1 cellular context compared by ENCODE assay signal in the genomic region with DNA sequence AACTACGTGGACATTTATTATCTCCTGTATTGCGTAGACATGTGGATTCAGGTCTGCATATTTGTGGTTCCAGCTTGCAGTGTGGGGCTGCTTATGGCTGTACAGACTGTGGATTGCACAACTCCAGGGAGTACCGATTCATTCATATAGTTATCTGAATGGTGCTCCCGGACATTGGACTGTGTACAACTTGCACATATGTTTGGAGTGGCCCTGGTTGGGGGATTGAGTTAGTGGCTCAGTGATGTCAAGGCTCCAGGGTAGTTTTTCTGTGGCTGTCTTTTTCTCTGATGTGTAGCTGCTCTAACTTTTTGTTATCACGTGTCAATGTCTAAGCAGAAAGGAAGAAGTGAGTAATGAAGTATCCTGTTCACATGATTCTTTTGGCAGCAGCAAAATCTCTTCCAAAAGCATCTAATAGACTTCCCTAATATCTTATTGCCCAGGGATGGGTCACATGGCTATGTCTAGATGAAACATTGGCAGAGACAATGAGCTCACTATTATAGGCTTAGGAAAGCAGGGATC.
TF ChIP-seq lines count a peak whose summit lies in the region.

No MANE protein-coding gene starts in this region.

TF ChIP-seq in HepG2, 621 proteins besides CTCF, POLR2A, EP300 and RAD21 (continued from another document and continues in another):
- TF ChIP-seq, protein P1, sequence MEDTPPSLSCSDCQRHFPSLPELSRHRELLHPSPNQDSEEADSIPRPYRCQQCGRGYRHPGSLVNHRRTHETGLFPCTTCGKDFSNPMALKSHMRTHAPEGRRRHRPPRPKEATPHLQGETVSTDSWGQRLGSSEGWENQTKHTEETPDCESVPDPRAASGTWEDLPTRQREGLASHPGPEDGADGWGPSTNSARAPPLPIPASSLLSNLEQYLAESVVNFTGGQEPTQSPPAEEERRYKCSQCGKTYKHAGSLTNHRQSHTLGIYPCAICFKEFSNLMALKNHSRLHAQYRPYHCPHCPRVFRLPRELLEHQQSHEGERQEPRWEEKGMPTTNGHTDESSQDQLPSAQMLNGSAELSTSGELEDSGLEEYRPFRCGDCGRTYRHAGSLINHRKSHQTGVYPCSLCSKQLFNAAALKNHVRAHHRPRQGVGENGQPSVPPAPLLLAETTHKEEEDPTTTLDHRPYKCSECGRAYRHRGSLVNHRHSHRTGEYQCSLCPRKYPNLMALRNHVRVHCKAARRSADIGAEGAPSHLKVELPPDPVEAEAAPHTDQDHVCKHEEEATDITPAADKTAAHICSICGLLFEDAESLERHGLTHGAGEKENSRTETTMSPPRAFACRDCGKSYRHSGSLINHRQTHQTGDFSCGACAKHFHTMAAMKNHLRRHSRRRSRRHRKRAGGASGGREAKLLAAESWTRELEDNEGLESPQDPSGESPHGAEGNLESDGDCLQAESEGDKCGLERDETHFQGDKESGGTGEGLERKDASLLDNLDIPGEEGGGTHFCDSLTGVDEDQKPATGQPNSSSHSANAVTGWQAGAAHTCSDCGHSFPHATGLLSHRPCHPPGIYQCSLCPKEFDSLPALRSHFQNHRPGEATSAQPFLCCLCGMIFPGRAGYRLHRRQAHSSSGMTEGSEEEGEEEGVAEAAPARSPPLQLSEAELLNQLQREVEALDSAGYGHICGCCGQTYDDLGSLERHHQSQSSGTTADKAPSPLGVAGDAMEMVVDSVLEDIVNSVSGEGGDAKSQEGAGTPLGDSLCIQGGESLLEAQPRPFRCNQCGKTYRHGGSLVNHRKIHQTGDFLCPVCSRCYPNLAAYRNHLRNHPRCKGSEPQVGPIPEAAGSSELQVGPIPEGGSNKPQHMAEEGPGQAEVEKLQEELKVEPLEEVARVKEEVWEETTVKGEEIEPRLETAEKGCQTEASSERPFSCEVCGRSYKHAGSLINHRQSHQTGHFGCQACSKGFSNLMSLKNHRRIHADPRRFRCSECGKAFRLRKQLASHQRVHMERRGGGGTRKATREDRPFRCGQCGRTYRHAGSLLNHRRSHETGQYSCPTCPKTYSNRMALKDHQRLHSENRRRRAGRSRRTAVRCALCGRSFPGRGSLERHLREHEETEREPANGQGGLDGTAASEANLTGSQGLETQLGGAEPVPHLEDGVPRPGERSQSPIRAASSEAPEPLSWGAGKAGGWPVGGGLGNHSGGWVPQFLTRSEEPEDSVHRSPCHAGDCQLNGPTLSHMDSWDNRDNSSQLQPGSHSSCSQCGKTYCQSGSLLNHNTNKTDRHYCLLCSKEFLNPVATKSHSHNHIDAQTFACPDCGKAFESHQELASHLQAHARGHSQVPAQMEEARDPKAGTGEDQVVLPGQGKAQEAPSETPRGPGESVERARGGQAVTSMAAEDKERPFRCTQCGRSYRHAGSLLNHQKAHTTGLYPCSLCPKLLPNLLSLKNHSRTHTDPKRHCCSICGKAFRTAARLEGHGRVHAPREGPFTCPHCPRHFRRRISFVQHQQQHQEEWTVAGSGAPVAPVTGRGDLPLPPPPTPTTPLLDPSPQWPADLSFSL (CRISPR knock-in tag; IDR thresholded peaks at IDR 0.05), result peak; percentile 89
- TF ChIP-seq DPF2 (CRISPR knock-in tag; IDR thresholded peaks at IDR 0.05; ENCODE audit: borderline replicate concordance, low read depth), result peak; percentile 64; the same call in 1 of the 2 replicates
- no peak; the same call in 1 of the 2 replicates for TF ChIP-seq TP53 (CRISPR knock-in tag; conservative IDR thresholded peaks at IDR 0.05)
- TF ChIP-seq ZNF33A (CRISPR knock-in tag; IDR thresholded peaks at IDR 0.05; ENCODE audit: borderline replicate concordance), result no peak
- TF ChIP-seq GABPB1 (CRISPR knock-in tag; IDR thresholded peaks at IDR 0.05), result no peak; the same call in 1 of the 2 replicates
- peak; percentile 73; the same call in 1 of the 2 replicates for TF ChIP-seq SOX5 (CRISPR knock-in tag; IDR thresholded peaks at IDR 0.05; ENCODE audit: borderline replicate concordance)
- peak; percentile 64 for TF ChIP-seq NR2F6 (IDR thresholded peaks at IDR 0.05)
- TF ChIP-seq NR2F6 (CRISPR knock-in tag; IDR thresholded peaks at IDR 0.05), result peak; percentile 63; the same call in 1 of the 2 replicates
- TF ChIP-seq RAD51 (IDR thresholded peaks at IDR 0.05; ENCODE audit: borderline replicate concordance), result no peak
- TF ChIP-seq ZNF256 (CRISPR knock-in tag; conservative IDR thresholded peaks at IDR 0.05), result no peak
- 0 out of 2 replicates have a peak, but pooled peaks have one; percentile 34 for TF ChIP-seq ZFP1 (CRISPR knock-in tag; IDR thresholded peaks at IDR 0.05)
- TF ChIP-seq TEAD3 (CRISPR knock-in tag; optimal IDR thresholded peaks at IDR 0.05; ENCODE audit: borderline replicate concordance), result peak; percentile 90
- TF ChIP-seq ZNF232 (CRISPR knock-in tag; IDR thresholded peaks at IDR 0.05; ENCODE audit: borderline replicate concordance), result no peak; the same call in 1 of the 2 replicates
- TF ChIP-seq SOX6 (IDR thresholded peaks at IDR 0.05), result no peak
- peak; percentile 89 for TF ChIP-seq SOX6 (CRISPR knock-in tag; IDR thresholded peaks at IDR 0.05)
- TF ChIP-seq IRF2 (CRISPR knock-in tag; IDR thresholded peaks at IDR 0.05), result peak; percentile 84
- no peak for TF ChIP-seq LCORL (IDR thresholded peaks at IDR 0.05)
- peak; percentile 47; the same call in 1 of the 2 replicates for TF ChIP-seq LCORL (CRISPR knock-in tag; IDR thresholded peaks at IDR 0.05)
- no peak for TF ChIP-seq MTF1 (CRISPR knock-in tag; IDR thresholded peaks at IDR 0.05)
- peak; percentile 84; the same call in 1 of the 2 replicates for TF ChIP-seq FOXJ3 (CRISPR knock-in tag; IDR thresholded peaks at IDR 0.05; ENCODE audit: borderline replicate concordance)
- TF ChIP-seq, protein P2, sequence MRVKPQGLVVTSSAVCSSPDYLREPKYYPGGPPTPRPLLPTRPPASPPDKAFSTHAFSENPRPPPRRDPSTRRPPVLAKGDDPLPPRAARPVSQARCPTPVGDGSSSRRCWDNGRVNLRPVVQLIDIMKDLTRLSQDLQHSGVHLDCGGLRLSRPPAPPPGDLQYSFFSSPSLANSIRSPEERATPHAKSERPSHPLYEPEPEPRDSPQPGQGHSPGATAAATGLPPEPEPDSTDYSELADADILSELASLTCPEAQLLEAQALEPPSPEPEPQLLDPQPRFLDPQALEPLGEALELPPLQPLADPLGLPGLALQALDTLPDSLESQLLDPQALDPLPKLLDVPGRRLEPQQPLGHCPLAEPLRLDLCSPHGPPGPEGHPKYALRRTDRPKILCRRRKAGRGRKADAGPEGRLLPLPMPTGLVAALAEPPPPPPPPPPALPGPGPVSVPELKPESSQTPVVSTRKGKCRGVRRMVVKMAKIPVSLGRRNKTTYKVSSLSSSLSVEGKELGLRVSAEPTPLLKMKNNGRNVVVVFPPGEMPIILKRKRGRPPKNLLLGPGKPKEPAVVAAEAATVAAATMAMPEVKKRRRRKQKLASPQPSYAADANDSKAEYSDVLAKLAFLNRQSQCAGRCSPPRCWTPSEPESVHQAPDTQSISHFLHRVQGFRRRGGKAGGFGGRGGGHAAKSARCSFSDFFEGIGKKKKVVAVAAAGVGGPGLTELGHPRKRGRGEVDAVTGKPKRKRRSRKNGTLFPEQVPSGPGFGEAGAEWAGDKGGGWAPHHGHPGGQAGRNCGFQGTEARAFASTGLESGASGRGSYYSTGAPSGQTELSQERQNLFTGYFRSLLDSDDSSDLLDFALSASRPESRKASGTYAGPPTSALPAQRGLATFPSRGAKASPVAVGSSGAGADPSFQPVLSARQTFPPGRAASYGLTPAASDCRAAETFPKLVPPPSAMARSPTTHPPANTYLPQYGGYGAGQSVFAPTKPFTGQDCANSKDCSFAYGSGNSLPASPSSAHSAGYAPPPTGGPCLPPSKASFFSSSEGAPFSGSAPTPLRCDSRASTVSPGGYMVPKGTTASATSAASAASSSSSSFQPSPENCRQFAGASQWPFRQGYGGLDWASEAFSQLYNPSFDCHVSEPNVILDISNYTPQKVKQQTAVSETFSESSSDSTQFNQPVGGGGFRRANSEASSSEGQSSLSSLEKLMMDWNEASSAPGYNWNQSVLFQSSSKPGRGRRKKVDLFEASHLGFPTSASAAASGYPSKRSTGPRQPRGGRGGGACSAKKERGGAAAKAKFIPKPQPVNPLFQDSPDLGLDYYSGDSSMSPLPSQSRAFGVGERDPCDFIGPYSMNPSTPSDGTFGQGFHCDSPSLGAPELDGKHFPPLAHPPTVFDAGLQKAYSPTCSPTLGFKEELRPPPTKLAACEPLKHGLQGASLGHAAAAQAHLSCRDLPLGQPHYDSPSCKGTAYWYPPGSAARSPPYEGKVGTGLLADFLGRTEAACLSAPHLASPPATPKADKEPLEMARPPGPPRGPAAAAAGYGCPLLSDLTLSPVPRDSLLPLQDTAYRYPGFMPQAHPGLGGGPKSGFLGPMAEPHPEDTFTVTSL (CRISPR knock-in tag; IDR thresholded peaks at IDR 0.05; ENCODE audit: borderline replicate concordance), result peak; percentile 78
- TF ChIP-seq MEIS2 (CRISPR knock-in tag; IDR thresholded peaks at IDR 0.05), result peak; percentile 65; the same call in 1 of the 2 replicates
- no peak for TF ChIP-seq HOXA7 (CRISPR knock-in tag; IDR thresholded peaks at IDR 0.05)
- TF ChIP-seq, protein P3, sequence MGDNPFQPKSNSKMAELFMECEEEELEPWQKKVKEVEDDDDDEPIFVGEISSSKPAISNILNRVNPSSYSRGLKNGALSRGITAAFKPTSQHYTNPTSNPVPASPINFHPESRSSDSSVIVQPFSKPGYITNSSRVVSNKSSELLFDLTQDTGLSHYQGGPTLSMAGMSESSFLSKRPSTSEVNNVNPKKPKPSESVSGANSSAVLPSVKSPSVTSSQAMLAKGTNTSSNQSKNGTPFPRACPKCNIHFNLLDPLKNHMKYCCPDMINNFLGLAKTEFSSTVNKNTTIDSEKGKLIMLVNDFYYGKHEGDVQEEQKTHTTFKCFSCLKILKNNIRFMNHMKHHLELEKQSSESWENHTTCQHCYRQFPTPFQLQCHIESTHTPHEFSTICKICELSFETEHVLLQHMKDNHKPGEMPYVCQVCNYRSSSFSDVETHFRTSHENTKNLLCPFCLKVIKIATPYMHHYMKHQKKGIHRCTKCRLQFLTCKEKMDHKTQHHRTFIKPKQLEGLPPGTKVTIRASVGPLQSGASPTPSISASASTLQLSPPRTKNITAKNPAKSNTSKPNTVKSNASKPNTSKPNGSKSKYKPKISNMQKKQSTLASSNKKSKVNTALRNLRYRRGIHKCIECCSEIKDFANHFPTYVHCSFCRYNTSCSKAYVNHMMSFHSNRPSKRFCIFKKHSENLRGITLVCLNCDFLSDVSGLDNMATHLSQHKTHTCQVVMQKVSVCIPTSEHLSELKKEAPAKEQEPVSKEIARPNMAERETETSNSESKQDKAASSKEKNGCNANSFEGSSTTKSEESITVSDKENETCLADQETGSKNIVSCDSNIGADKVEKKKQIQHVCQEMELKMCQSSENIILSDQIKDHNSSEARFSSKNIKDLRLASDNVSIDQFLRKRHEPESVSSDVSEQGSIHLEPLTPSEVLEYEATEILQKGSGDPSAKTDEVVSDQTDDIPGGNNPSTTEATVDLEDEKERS (CRISPR knock-in tag; IDR thresholded peaks at IDR 0.05), result peak; percentile 61; the same call in 1 of the 2 replicates
- TF ChIP-seq CCAR2 (optimal IDR thresholded peaks at IDR 0.05; ENCODE audit: low read depth, low read length), result peak; percentile 45
- no peak for TF ChIP-seq MYC (CRISPR knock-in tag; IDR thresholded peaks at IDR 0.05; ENCODE audit: borderline replicate concordance)
- peak; percentile 78 for TF ChIP-seq TBX2 (CRISPR knock-in tag; IDR thresholded peaks at IDR 0.05; ENCODE audit: borderline replicate concordance)
- TF ChIP-seq, protein P4, sequence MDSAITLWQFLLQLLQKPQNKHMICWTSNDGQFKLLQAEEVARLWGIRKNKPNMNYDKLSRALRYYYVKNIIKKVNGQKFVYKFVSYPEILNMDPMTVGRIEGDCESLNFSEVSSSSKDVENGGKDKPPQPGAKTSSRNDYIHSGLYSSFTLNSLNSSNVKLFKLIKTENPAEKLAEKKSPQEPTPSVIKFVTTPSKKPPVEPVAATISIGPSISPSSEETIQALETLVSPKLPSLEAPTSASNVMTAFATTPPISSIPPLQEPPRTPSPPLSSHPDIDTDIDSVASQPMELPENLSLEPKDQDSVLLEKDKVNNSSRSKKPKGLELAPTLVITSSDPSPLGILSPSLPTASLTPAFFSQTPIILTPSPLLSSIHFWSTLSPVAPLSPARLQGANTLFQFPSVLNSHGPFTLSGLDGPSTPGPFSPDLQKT (CRISPR knock-in tag; IDR thresholded peaks at IDR 0.05; ENCODE audit: borderline replicate concordance), result no peak
- peak; percentile 96 for TF ChIP-seq SALL1 (CRISPR knock-in tag; IDR thresholded peaks at IDR 0.05)
- peak; percentile 79; the same call in 1 of the 2 replicates for TF ChIP-seq REPIN1 (CRISPR knock-in tag; IDR thresholded peaks at IDR 0.05; ENCODE audit: borderline replicate concordance, low read depth)
- TF ChIP-seq MYPOP (CRISPR knock-in tag; IDR thresholded peaks at IDR 0.05), result peak; percentile 62; the same call in 1 of the 2 replicates
- TF ChIP-seq ZNF567 (CRISPR knock-in tag; IDR thresholded peaks at IDR 0.05; ENCODE audit: borderline replicate concordance), result no peak
- no peak for TF ChIP-seq ZNF543 (CRISPR knock-in tag; IDR thresholded peaks at IDR 0.05)
- peak; percentile 61 for TF ChIP-seq ETV5 (CRISPR knock-in tag; IDR thresholded peaks at IDR 0.05; ENCODE audit: borderline replicate concordance)
- peak; percentile 82; the same call in 1 of the 2 replicates for TF ChIP-seq ZNF788 (CRISPR knock-in tag; IDR thresholded peaks at IDR 0.05; ENCODE audit: borderline replicate concordance)
- peak; percentile 50; the same call in 1 of the 2 replicates for TF ChIP-seq SIX4 (CRISPR knock-in tag; IDR thresholded peaks at IDR 0.05)
- peak; percentile 55; the same call in 1 of the 2 replicates for TF ChIP-seq SOX13 (IDR thresholded peaks at IDR 0.05)
- TF ChIP-seq SOX13 (CRISPR knock-in tag; conservative IDR thresholded peaks at IDR 0.05 in 1 of 2, IDR thresholded peaks at IDR 0.05 in 1 of 2), result peak in 1 of 2 experiments; percentile 81; a peak in 2 of 4 replicates
- TF ChIP-seq, protein P5, sequence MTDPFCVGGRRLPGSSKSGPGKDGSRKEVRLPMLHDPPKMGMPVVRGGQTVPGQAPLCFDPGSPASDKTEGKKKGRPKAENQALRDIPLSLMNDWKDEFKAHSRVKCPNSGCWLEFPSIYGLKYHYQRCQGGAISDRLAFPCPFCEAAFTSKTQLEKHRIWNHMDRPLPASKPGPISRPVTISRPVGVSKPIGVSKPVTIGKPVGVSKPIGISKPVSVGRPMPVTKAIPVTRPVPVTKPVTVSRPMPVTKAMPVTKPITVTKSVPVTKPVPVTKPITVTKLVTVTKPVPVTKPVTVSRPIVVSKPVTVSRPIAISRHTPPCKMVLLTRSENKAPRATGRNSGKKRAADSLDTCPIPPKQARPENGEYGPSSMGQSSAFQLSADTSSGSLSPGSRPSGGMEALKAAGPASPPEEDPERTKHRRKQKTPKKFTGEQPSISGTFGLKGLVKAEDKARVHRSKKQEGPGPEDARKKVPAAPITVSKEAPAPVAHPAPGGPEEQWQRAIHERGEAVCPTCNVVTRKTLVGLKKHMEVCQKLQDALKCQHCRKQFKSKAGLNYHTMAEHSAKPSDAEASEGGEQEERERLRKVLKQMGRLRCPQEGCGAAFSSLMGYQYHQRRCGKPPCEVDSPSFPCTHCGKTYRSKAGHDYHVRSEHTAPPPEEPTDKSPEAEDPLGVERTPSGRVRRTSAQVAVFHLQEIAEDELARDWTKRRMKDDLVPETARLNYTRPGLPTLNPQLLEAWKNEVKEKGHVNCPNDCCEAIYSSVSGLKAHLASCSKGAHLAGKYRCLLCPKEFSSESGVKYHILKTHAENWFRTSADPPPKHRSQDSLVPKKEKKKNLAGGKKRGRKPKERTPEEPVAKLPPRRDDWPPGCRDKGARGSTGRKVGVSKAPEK (CRISPR knock-in tag; IDR thresholded peaks at IDR 0.05; ENCODE audit: borderline replicate concordance), result no peak; the same call in 1 of the 2 replicates
